Comparison of ENCODE assay signal across 18 cellular contexts in genomic region chr19:3015126-3016057, GRCh38. TPM values are rescaled to one million over a fixed set of nuclear protein-coding genes. Genes with fewer than 3 reads are reported as not detected.
DNase-seq lines count a peak whose midpoint lies in the region; ATAC-seq, FAIRE-seq and TF ChIP-seq lines count a peak whose summit lies in the region.
"Had no signal": no experiment of that assay in that cellular context is flagged by ENCODE, and none has a peak within 500 bp of the region (broad histone marks: within the 10 kb centered on the region; RNA-seq: fewer than 3 reads in every experiment).

No MANE protein-coding gene starts in this region.

- POLR2A ChIA-PET in HepG2 (lab: Yijun Ruan, JAX) (interaction anchor here (0.5 kb wide), 1 partner anchor 38 kb away, joined by 3 read pairs; no protein-coding TSS in a partner anchor), K562 (lab: Yijun Ruan, JAX) (interaction anchor here (0.5 to 0.9 kb wide), 5 partner anchors 7 to 833 kb away, joined by 3 to 5 read pairs (median 4); no protein-coding TSS in a partner anchor)

- BruUV-seq in HepG2 (replicated peaks; lab: Mats Ljungman, UMichigan) (no TSS peak), K562 (replicated peaks; lab: Mats Ljungman, UMichigan) (no TSS peak)

- TF ChIP-seq POLR2A in HepG2 (IDR thresholded peaks at IDR 0.05; ENCODE audit: insufficient read depth in 1 of 2, low read depth in 2 of 2, low read length in 2 of 2): no peak
- TF ChIP-seq POLR2A in right lobe of liver (IDR thresholded peaks at IDR 0.05): no peak
- TF ChIP-seq POLR2A in K562 (conservative IDR thresholded peaks at IDR 0.05): no peak

- DNase-seq in HepG2 (ENCODE audit: low spot score) (no peak), right lobe of liver (no peak), K562 (ENCODE audit: extremely low read depth in 1 of 4, low spot score in 3 of 4) (no peak), osteoblast (ENCODE audit: insufficient read length, low spot score, missing footprints) (peak; percentile 72), NOMO-1 (lab: John Stamatoyannopoulos, UW; ENCODE audit: unreplicated experiment in 2 of 2) (no peak)
- DNase-seq in stimulated activated CD4-positive, alpha-beta T cell treated with anti-CD3 and anti-CD28 coated beads, Interleukin-4, amount 100 ng/mL, for 4 hours: no peak
- DNase-seq: CD8-positive, alpha-beta memory T cell; COR-L47; GDM1; GOT3 had no signal

- H3K27ac ChIP-seq in HepG2 (ENCODE audit: extremely low read length, insufficient read depth, low read length) (no peak overlapping the region), right lobe of liver (no peak overlapping the region), K562 (ENCODE audit: extremely low read depth, low read depth, low read length) (no peak overlapping the region), osteoblast (ENCODE audit: low read depth, low read length) (no peak overlapping the region)
- H3K27ac ChIP-seq: 22Rv1, BLaER1 had no signal

- CTCF ChIA-PET in HepG2 (lab: Yijun Ruan, JAX; ENCODE audit: low intra/inter-chr PET ratio, low total read pairs) (no interaction called here), K562 (lab: Yijun Ruan, JAX; ENCODE audit: low intra/inter-chr PET ratio) (no interaction called here)

- no peak overlapping the region for H2AFZ ChIP-seq in HepG2 (ENCODE audit: low read length)
- H2AFZ ChIP-seq in K562 (ENCODE audit: low read depth, low read length): no peak overlapping the region
- H2AFZ ChIP-seq in osteoblast (ENCODE audit: low read length): no peak overlapping the region

- FAIRE-seq in HepG2 (lab: Jason Lieb, UNC) (no peak), K562 (lab: Jason Lieb, UNC) (no peak)
- FAIRE-seq: D721Med, GM12892, GM18507 had no signal

- no peak for TF ChIP-seq EP300 in HepG2 (IDR thresholded peaks at IDR 0.05; ENCODE audit: low read depth in 2 of 2, low read length in 2 of 2)
- no peak for TF ChIP-seq EP300 in HepG2 (CRISPR knock-in tag; IDR thresholded peaks at IDR 0.05; ENCODE audit: borderline replicate concordance)
- no peak for TF ChIP-seq EP300 in K562 (IDR thresholded peaks at IDR 0.05; ENCODE audit: low read length)

- TF ChIP-seq CTCF in HepG2 (CRISPR knock-in tag; IDR thresholded peaks at IDR 0.05) (no peak), right lobe of liver (IDR thresholded peaks at IDR 0.05) (no peak), K562 (IDR thresholded peaks at IDR 0.05 in 2 of 3, conservative IDR thresholded peaks at IDR 0.05 in 1 of 3; ENCODE audit: insufficient read depth in 2 of 3, low read depth in 1 of 3, low read length in 3 of 3) (no peak), osteoblast (IDR thresholded peaks at IDR 0.05; ENCODE audit: extremely low read depth, low read depth, low read length) (no peak)

- H3K36me3 ChIP-seq in HepG2 (replicated peaks in 1 of 2; ENCODE audit: control insufficient read depth in 1 of 2, insufficient read depth in 2 of 2, low read length in 2 of 2) (no peaks in the 10 kb centered on the region), right lobe of liver (no peaks in the 10 kb centered on the region), K562 (ENCODE audit: control insufficient read depth, insufficient read depth, low read length) (no peaks in the 10 kb centered on the region), osteoblast (ENCODE audit: insufficient read depth, low read length) (no peaks in the 10 kb centered on the region)
- H3K36me3 ChIP-seq: BLaER1, HAP-1 had no signal

- H3K4me1 ChIP-seq in HepG2 (ENCODE audit: insufficient read depth, low read length): peaks cover 10% of the 10 kb centered on the region; the same call in 1 of the 2 replicates
- no peaks in the 10 kb centered on the region for H3K4me1 ChIP-seq in right lobe of liver
- peaks cover 0 to 15% of the 10 kb centered on the region in 2 experiments; a peak in 2 of 5 replicates for H3K4me1 ChIP-seq in K562 (replicated peaks in 1 of 2; ENCODE audit: control insufficient read depth in 2 of 2, insufficient read depth in 2 of 2, low read length in 2 of 2)
- H3K4me1 ChIP-seq in osteoblast (ENCODE audit: insufficient read depth, low read length): no peaks in the 10 kb centered on the region
- H3K4me1 ChIP-seq: BLaER1, HAP-1 had no signal

- WGBS in HepG2 (ENCODE audit: low lambda C conversion rate): 69% methylated on average over 15 of the region's 22 CpGs
- WGBS in right lobe of liver (ENCODE audit: insufficient coverage, low coverage, low lambda C conversion rate, missing lambda C conversion rate): 78% methylated on average over 6 of the region's 22 CpGs
- 73% methylated on average over 16 of the region's 22 CpGs for WGBS in K562 (ENCODE audit: insufficient coverage, low coverage, missing lambda C conversion rate)

- intact Hi-C loops in HepG2 (cut with micrococcal nuclease; ENCODE audit: unreplicated experiment) (no loop called here), right lobe of liver (cut with DNase I) (no loop called here), K562 (cut with micrococcal nuclease) (no loop called here)

- no peak overlapping the region for H3K9ac ChIP-seq in HepG2 (ENCODE audit: insufficient read depth, low read depth, low read length)
- H3K9ac ChIP-seq in K562 (ENCODE audit: insufficient read depth in 1 of 2, low read depth in 2 of 2, low read length in 2 of 2): 0 out of 4 replicates have a peak overlapping the region, but pooled peaks of 1 of the 2 experiments have one; percentile 37
- H3K9ac ChIP-seq: BLaER1 had no signal

- H3K79me2 ChIP-seq in HepG2 (ENCODE audit: insufficient read depth, low read length): no peaks in the 10 kb centered on the region
- H3K79me2 ChIP-seq in K562 (ENCODE audit: control insufficient read depth, insufficient read depth, low read length): no peaks in the 10 kb centered on the region
- H3K79me2 ChIP-seq in osteoblast (ENCODE audit: insufficient read depth, low read length): no peaks in the 10 kb centered on the region

- H4K20me1 ChIP-seq in HepG2 (ENCODE audit: insufficient read depth, low read length): no peaks in the 10 kb centered on the region
- H4K20me1 ChIP-seq in K562 (replicated peaks; ENCODE audit: control insufficient read depth, insufficient read depth, low read length): no peaks in the 10 kb centered on the region
- H4K20me1 ChIP-seq in osteoblast (ENCODE audit: insufficient read depth, low read length): no peaks in the 10 kb centered on the region
- H4K20me1 ChIP-seq: BLaER1 had no signal

- TF ChIP-seq RAD21 in HepG2 (CRISPR knock-in tag; IDR thresholded peaks at IDR 0.05) (no peak), K562 (CRISPR knock-in tag; conservative IDR thresholded peaks at IDR 0.05 in 1 of 2, IDR thresholded peaks at IDR 0.05 in 1 of 2) (no peak)

- ATAC-seq in HepG2 (no peak), right lobe of liver (no peak), K562 (no peak), GM18868 (IDR thresholded peaks at IDR 0.05; ENCODE audit: unreplicated experiment) (no peak)

- peaks cover 2 to 7% of the 10 kb centered on the region in 2 experiments; a peak in 3 of 5 replicates for H3K27me3 ChIP-seq in HepG2 (ENCODE audit: control insufficient read depth in 1 of 2, insufficient read depth in 2 of 2, low read length in 2 of 2)
- H3K27me3 ChIP-seq in right lobe of liver: no peaks in the 10 kb centered on the region
- H3K27me3 ChIP-seq in K562 (ENCODE audit: control insufficient read depth in 2 of 2, insufficient read depth in 2 of 2, low read length in 2 of 2): no peaks in the 10 kb centered on the region
- no peaks in the 10 kb centered on the region for H3K27me3 ChIP-seq in osteoblast (ENCODE audit: insufficient read depth, low read length)
- H3K27me3 ChIP-seq: BLaER1 had no signal

- no peaks in the 10 kb centered on the region for H3K9me3 ChIP-seq in HepG2 (ENCODE audit: low read length)
- H3K9me3 ChIP-seq in right lobe of liver: no peaks in the 10 kb centered on the region
- H3K9me3 ChIP-seq in K562 (replicated peaks; ENCODE audit: control insufficient read depth, insufficient read depth, low read depth, low read length): no peaks in the 10 kb centered on the region
- H3K9me3 ChIP-seq in osteoblast (ENCODE audit: low read depth, low read length): no peaks in the 10 kb centered on the region
- H3K9me3 ChIP-seq: BLaER1, HAP-1 had no signal

- no peak overlapping the region for H3K4me3 ChIP-seq in HepG2 (replicated peaks in 1 of 3; ENCODE audit: insufficient read depth in 1 of 3, low read depth in 2 of 3, low read length in 3 of 3)
- no peak overlapping the region for H3K4me3 ChIP-seq in right lobe of liver
- H3K4me3 ChIP-seq in K562: no peak overlapping the region
- no peak overlapping the region for H3K4me3 ChIP-seq in osteoblast (ENCODE audit: insufficient read depth, low read length)
- H3K4me3 ChIP-seq: BLaER1, HAP-1 had no signal

- in situ Hi-C loops in HepG2 (cut with HindIII; ENCODE audit: extremely low pct_ligation_motif_present, low pct_unique_long_range_greater_than_20kb): no loop called here
- in situ Hi-C loops in K562 (cut with MboI): no loop called here

- H3K4me2 ChIP-seq in HepG2 (ENCODE audit: low read depth, low read length): no peak overlapping the region
- no peak overlapping the region for H3K4me2 ChIP-seq in K562 (ENCODE audit: insufficient read depth, low read length)
- H3K4me2 ChIP-seq in osteoblast (ENCODE audit: insufficient read depth, low read length): no peak overlapping the region
- H3K4me2 ChIP-seq: BLaER1 had no signal

- H3K9me1 ChIP-seq in K562 (ENCODE audit: control insufficient read depth, insufficient read depth, low read length): no peaks in the 10 kb centered on the region

RNA-seq across cellular contexts. Expression of gene TLE2, which starts 13.7 kb away (rescaled TPM):
- total RNA-seq in HepG2 (2016; rRNA removed; fragmentation: Illumina TruSeq; extraction: Trizol) (0.07 TPM in 1 of 2 replicates, not detected in the other), right lobe of liver (10 to 100 TPM in 2 of 6 experiments, 1 to 10 TPM in 4; 6.1 to 20.6 (median 9.3) TPM), K562 (2014; rRNA removed) (5.5 and 6.4 TPM in 2 replicates), K562 (2014; rRNA removed; fragmentation: Illumina TruSeq; extraction: Trizol) (2.4 and 2.7 TPM in 2 replicates), K562 (2015; rRNA removed; fragmentation: Illumina TruSeq; extraction: Trizol) (4.4 and 4.5 TPM in 2 replicates), K562 (2021) (13.1 and 15.2 TPM in 2 replicates), osteoblast (2.4 and 5.1 TPM in 2 replicates)
- total RNA-seq in HepG2 (2016; cell fraction: cytosol; rRNA removed; fragmentation: Illumina TruSeq; extraction: Trizol; ENCODE audit: low read depth): not detected in 2 replicates
- not detected in 2 replicates for total RNA-seq in HepG2 (2016; cell fraction: insoluble cytoplasmic fraction; rRNA removed; fragmentation: Illumina TruSeq; extraction: Trizol)
- total RNA-seq in HepG2 (2016; cell fraction: membrane; rRNA removed; fragmentation: Illumina TruSeq; extraction: Trizol): 0.14 and 0.15 TPM in 2 replicates
- not detected in 2 replicates for total RNA-seq in HepG2 (2016; cell fraction: nucleus; rRNA removed; fragmentation: Illumina TruSeq; extraction: Trizol)
- polyA plus RNA-seq in HepG2 (2011; rRNA removed) (0.72 and 0.81 TPM in 2 replicates), K562 (2011; rRNA removed) (10.7 and 12.0 TPM in 2 replicates), K562 (2014; fragmentation: Illumina TruSeq; extraction: Trizol) (6.2 and 8.8 TPM in 2 replicates), K562 (2014; fragmentation: Nextera tagmentation; extraction: Ambion mirVana) (under 1 TPM; 0.35 to 0.53 TPM), K562 (2014; rRNA removed) (10.5 and 10.6 TPM in 2 replicates)
- polyA plus RNA-seq in HepG2 (2011; cell fraction: cytosol; rRNA removed): 0.21 and 0.25 TPM in 2 replicates
- polyA plus RNA-seq in HepG2 (2011; cell fraction: nucleus; rRNA removed): 1.8 and 1.9 TPM in 2 replicates
- 0.67 and 0.75 TPM in 2 replicates for polyA plus RNA-seq in HepG2 (2012)
- 0.19 and 0.40 TPM in 2 replicates for polyA plus RNA-seq in HepG2 (2016; cell fraction: cytosol; fragmentation: Illumina TruSeq; extraction: Trizol; ENCODE audit: low read depth)
- 0.13 TPM in 1 of 2 replicates, not detected in the other for polyA plus RNA-seq in HepG2 (2016; cell fraction: insoluble cytoplasmic fraction; fragmentation: Illumina TruSeq; extraction: Trizol; ENCODE audit: low read depth)
- 0.23 and 0.82 TPM in 2 replicates for polyA plus RNA-seq in HepG2 (2016; cell fraction: membrane; fragmentation: Illumina TruSeq; extraction: Trizol; ENCODE audit: low read depth)
- polyA plus RNA-seq in HepG2 (2016; cell fraction: nucleus; fragmentation: Illumina TruSeq; extraction: Trizol; ENCODE audit: insufficient read depth, low read depth): 0.56 TPM in 1 of 2 replicates, not detected in the other
- 1.3 and 12.9 TPM in 2 replicates for polyA minus RNA-seq in HepG2 (2011; rRNA and poly(A)+ RNA removed; ENCODE audit: low replicate concordance)
- polyA minus RNA-seq in HepG2 (2011; cell fraction: cytosol; rRNA and poly(A)+ RNA removed): 0.35 and 0.89 TPM in 2 replicates
- 0.77 TPM in 1 of 2 replicates, not detected in the other for polyA minus RNA-seq in HepG2 (2011; cell fraction: nucleus; rRNA and poly(A)+ RNA removed)
- total RNA-seq in K562 (2011; cell fraction: chromatin; rRNA removed; ENCODE audit: low replicate concordance): 30.9 and 72.5 TPM in 2 replicates
- total RNA-seq in K562 (2011; cell fraction: nucleolus; rRNA removed): 30.0 and 48.0 TPM in 2 replicates
- total RNA-seq in K562 (2011; cell fraction: nucleoplasm; rRNA removed): 19.1 and 21.2 TPM in 2 replicates
- polyA plus RNA-seq in K562 (2011; cell fraction: cytosol; rRNA removed): 6.0 and 17.7 TPM in 2 replicates
- polyA plus RNA-seq in K562 (2011; cell fraction: nucleus; rRNA removed): 34.3 and 67.6 TPM in 2 replicates
- 25.8 and 36.0 TPM in 2 replicates for polyA plus RNA-seq in K562 (2012)
- polyA minus RNA-seq in K562 (2011; rRNA and poly(A)+ RNA removed): 2.9 and 8.1 TPM in 2 replicates
- 10.4 and 11.6 TPM in 2 replicates for polyA minus RNA-seq in K562 (2011; cell fraction: cytosol; rRNA and poly(A)+ RNA removed)
- polyA minus RNA-seq in K562 (2011; cell fraction: nucleus; rRNA and poly(A)+ RNA removed): 6.6 and 9.0 TPM in 2 replicates

RNA-seq across cellular contexts. Expression of gene TLE6, which starts 38.0 kb away (rescaled TPM):
- 0.24 and 0.28 TPM in 2 replicates for total RNA-seq in HepG2 (2016; rRNA removed; fragmentation: Illumina TruSeq; extraction: Trizol)
- total RNA-seq in HepG2 (2016; cell fraction: cytosol; rRNA removed; fragmentation: Illumina TruSeq; extraction: Trizol; ENCODE audit: low read depth): not detected in 2 replicates
- total RNA-seq in HepG2 (2016; cell fraction: insoluble cytoplasmic fraction; rRNA removed; fragmentation: Illumina TruSeq; extraction: Trizol): 0.06 TPM in 1 of 2 replicates, not detected in the other
- not detected in 2 replicates for total RNA-seq in HepG2 (2016; cell fraction: membrane; rRNA removed; fragmentation: Illumina TruSeq; extraction: Trizol)
- not detected in 2 replicates for total RNA-seq in HepG2 (2016; cell fraction: nucleus; rRNA removed; fragmentation: Illumina TruSeq; extraction: Trizol)
- 5.5 and 6.4 TPM in 2 replicates for polyA plus RNA-seq in HepG2 (2011; rRNA removed)
- 4.2 TPM in 2 replicates for polyA plus RNA-seq in HepG2 (2011; cell fraction: cytosol; rRNA removed)
- polyA plus RNA-seq in HepG2 (2011; cell fraction: nucleus; rRNA removed): 18.3 and 20.1 TPM in 2 replicates
- polyA plus RNA-seq in HepG2 (2012): 1.5 and 1.9 TPM in 2 replicates
- 0.19 and 0.32 TPM in 2 replicates for polyA plus RNA-seq in HepG2 (2016; cell fraction: cytosol; fragmentation: Illumina TruSeq; extraction: Trizol; ENCODE audit: low read depth)
- polyA plus RNA-seq in HepG2 (2016; cell fraction: insoluble cytoplasmic fraction; fragmentation: Illumina TruSeq; extraction: Trizol; ENCODE audit: low read depth): not detected in 2 replicates
- polyA plus RNA-seq in HepG2 (2016; cell fraction: membrane; fragmentation: Illumina TruSeq; extraction: Trizol; ENCODE audit: low read depth): not detected in 2 replicates
- 1.00 TPM in 1 of 2 replicates, not detected in the other for polyA plus RNA-seq in HepG2 (2016; cell fraction: nucleus; fragmentation: Illumina TruSeq; extraction: Trizol; ENCODE audit: insufficient read depth, low read depth)
- 4.2 and 4.9 TPM in 2 replicates for polyA minus RNA-seq in HepG2 (2011; rRNA and poly(A)+ RNA removed; ENCODE audit: low replicate concordance)
- polyA minus RNA-seq in HepG2 (2011; cell fraction: cytosol; rRNA and poly(A)+ RNA removed): 2.4 TPM in 1 of 2 replicates, not detected in the other
- 3.2 and 5.0 TPM in 2 replicates for polyA minus RNA-seq in HepG2 (2011; cell fraction: nucleus; rRNA and poly(A)+ RNA removed)
- 1 to 10 TPM; 2.3 to 8.9 (median 4.6) TPM for total RNA-seq in right lobe of liver
- 5.1 and 7.6 TPM in 2 replicates for total RNA-seq in K562 (2011; cell fraction: chromatin; rRNA removed; ENCODE audit: low replicate concordance)
- total RNA-seq in K562 (2011; cell fraction: nucleolus; rRNA removed): 5.1 and 5.5 TPM in 2 replicates
- total RNA-seq in K562 (2011; cell fraction: nucleoplasm; rRNA removed): 2.7 and 4.5 TPM in 2 replicates
- total RNA-seq in K562 (2014; rRNA removed): 3.3 and 6.1 TPM in 2 replicates
- total RNA-seq in K562 (2014; rRNA removed; fragmentation: Illumina TruSeq; extraction: Trizol): 1.1 and 1.2 TPM in 2 replicates
- 3.4 and 3.5 TPM in 2 replicates for total RNA-seq in K562 (2015; rRNA removed; fragmentation: Illumina TruSeq; extraction: Trizol)
- total RNA-seq in K562 (2021): 1.8 TPM in 2 replicates
- polyA plus RNA-seq in K562 (2011; rRNA removed): 3.3 and 3.5 TPM in 2 replicates
- 3.0 TPM in 2 replicates for polyA plus RNA-seq in K562 (2011; cell fraction: cytosol; rRNA removed)
- polyA plus RNA-seq in K562 (2011; cell fraction: nucleus; rRNA removed): 6.5 and 7.6 TPM in 2 replicates
- polyA plus RNA-seq in K562 (2012): 2.3 and 10.0 TPM in 2 replicates
- polyA plus RNA-seq in K562 (2014; fragmentation: Illumina TruSeq; extraction: Trizol): 1.8 and 3.1 TPM in 2 replicates
- polyA plus RNA-seq in K562 (2014; fragmentation: Nextera tagmentation; extraction: Ambion mirVana): 1 to 10 TPM; 1.2 to 1.5 TPM
- polyA plus RNA-seq in K562 (2014; rRNA removed): 2.5 and 4.4 TPM in 2 replicates
- 0.70 and 0.78 TPM in 2 replicates for polyA minus RNA-seq in K562 (2011; rRNA and poly(A)+ RNA removed)
- 1.1 TPM in 1 of 2 replicates, not detected in the other for polyA minus RNA-seq in K562 (2011; cell fraction: cytosol; rRNA and poly(A)+ RNA removed)
- 0.94 and 2.4 TPM in 2 replicates for polyA minus RNA-seq in K562 (2011; cell fraction: nucleus; rRNA and poly(A)+ RNA removed)
- under 0.01 and 0.72 TPM in 2 replicates for total RNA-seq in osteoblast
- total RNA-seq: A673 had no signal
- polyA plus RNA-seq: CD8-positive, alpha-beta memory T cell had no signal

RNA-seq across cellular contexts. Expression of gene TLE5, which starts 46.9 kb away (rescaled TPM):
- total RNA-seq in HepG2 (2016; rRNA removed; fragmentation: Illumina TruSeq; extraction: Trizol): 51.6 and 62.8 TPM in 2 replicates
- 148 and 187 TPM in 2 replicates for total RNA-seq in HepG2 (2016; cell fraction: cytosol; rRNA removed; fragmentation: Illumina TruSeq; extraction: Trizol; ENCODE audit: low read depth)
- total RNA-seq in HepG2 (2016; cell fraction: insoluble cytoplasmic fraction; rRNA removed; fragmentation: Illumina TruSeq; extraction: Trizol): 41.9 and 63.2 TPM in 2 replicates
- total RNA-seq in HepG2 (2016; cell fraction: membrane; rRNA removed; fragmentation: Illumina TruSeq; extraction: Trizol): 155 and 189 TPM in 2 replicates
- 29.0 and 32.6 TPM in 2 replicates for total RNA-seq in HepG2 (2016; cell fraction: nucleus; rRNA removed; fragmentation: Illumina TruSeq; extraction: Trizol)
- 189 and 246 TPM in 2 replicates for polyA plus RNA-seq in HepG2 (2011; rRNA removed)
- 170 and 253 TPM in 2 replicates for polyA plus RNA-seq in HepG2 (2011; cell fraction: cytosol; rRNA removed)
- 312 and 359 TPM in 2 replicates for polyA plus RNA-seq in HepG2 (2011; cell fraction: nucleus; rRNA removed)
- 157 and 182 TPM in 2 replicates for polyA plus RNA-seq in HepG2 (2012)
- polyA plus RNA-seq in HepG2 (2016; cell fraction: cytosol; fragmentation: Illumina TruSeq; extraction: Trizol; ENCODE audit: low read depth): 365 and 380 TPM in 2 replicates
- polyA plus RNA-seq in HepG2 (2016; cell fraction: insoluble cytoplasmic fraction; fragmentation: Illumina TruSeq; extraction: Trizol; ENCODE audit: low read depth): 90.9 and 108 TPM in 2 replicates
- 308 and 330 TPM in 2 replicates for polyA plus RNA-seq in HepG2 (2016; cell fraction: membrane; fragmentation: Illumina TruSeq; extraction: Trizol; ENCODE audit: low read depth)
- polyA plus RNA-seq in HepG2 (2016; cell fraction: nucleus; fragmentation: Illumina TruSeq; extraction: Trizol; ENCODE audit: insufficient read depth, low read depth): 105 and 117 TPM in 2 replicates
- polyA minus RNA-seq in HepG2 (2011; rRNA and poly(A)+ RNA removed; ENCODE audit: low replicate concordance): 213 and 462 TPM in 2 replicates
- polyA minus RNA-seq in HepG2 (2011; cell fraction: cytosol; rRNA and poly(A)+ RNA removed): 159 and 180 TPM in 2 replicates
- polyA minus RNA-seq in HepG2 (2011; cell fraction: nucleus; rRNA and poly(A)+ RNA removed): 36.2 and 46.2 TPM in 2 replicates
- 100 to 1,000 TPM; 119 to 198 (median 152) TPM for total RNA-seq in right lobe of liver
- total RNA-seq in K562 (2011; cell fraction: chromatin; rRNA removed; ENCODE audit: low replicate concordance): 147 and 335 TPM in 2 replicates
- 259 and 282 TPM in 2 replicates for total RNA-seq in K562 (2011; cell fraction: nucleolus; rRNA removed)
- 209 and 242 TPM in 2 replicates for total RNA-seq in K562 (2011; cell fraction: nucleoplasm; rRNA removed)
- total RNA-seq in K562 (2014; rRNA removed): 264 and 355 TPM in 2 replicates
- 75.8 and 89.1 TPM in 2 replicates for total RNA-seq in K562 (2014; rRNA removed; fragmentation: Illumina TruSeq; extraction: Trizol)
- 172 and 178 TPM in 2 replicates for total RNA-seq in K562 (2015; rRNA removed; fragmentation: Illumina TruSeq; extraction: Trizol)
- total RNA-seq in K562 (2021): 347 and 360 TPM in 2 replicates
- polyA plus RNA-seq in K562 (2011; rRNA removed): 280 and 366 TPM in 2 replicates
- 357 and 770 TPM in 2 replicates for polyA plus RNA-seq in K562 (2011; cell fraction: cytosol; rRNA removed)
- polyA plus RNA-seq in K562 (2011; cell fraction: nucleus; rRNA removed): 343 and 561 TPM in 2 replicates
- 396 and 430 TPM in 2 replicates for polyA plus RNA-seq in K562 (2012)
- polyA plus RNA-seq in K562 (2014; fragmentation: Illumina TruSeq; extraction: Trizol): 235 and 381 TPM in 2 replicates
- polyA plus RNA-seq in K562 (2014; fragmentation: Nextera tagmentation; extraction: Ambion mirVana): 1 to 10 TPM; 2.0 to 6.2 TPM
- polyA plus RNA-seq in K562 (2014; rRNA removed): 316 and 334 TPM in 2 replicates
- 222 and 305 TPM in 2 replicates for polyA minus RNA-seq in K562 (2011; rRNA and poly(A)+ RNA removed)
- 290 and 401 TPM in 2 replicates for polyA minus RNA-seq in K562 (2011; cell fraction: cytosol; rRNA and poly(A)+ RNA removed)
- polyA minus RNA-seq in K562 (2011; cell fraction: nucleus; rRNA and poly(A)+ RNA removed): 64.5 and 71.5 TPM in 2 replicates
- 209 and 211 TPM in 2 replicates for total RNA-seq in osteoblast

Comparison
In these comparisons a context has a peak if more than half of its experiments do, and no peak if none do; other contexts are left out.
1. Of the 241 proteins assayed by ChIP-seq in both HepG2 and K562: peak only in HepG2: none; only in K562: ADNP, CBX1, CHD4, MAX, PTBP1 and ZFP36; in both: ZBTB33; in neither: 233; mixed calls (peak in some experiments, not most) for 1.